In genomic region chr16:14181371-14182050, GRCh38 we compare ENCODE assay signal across 11 cellular contexts.
DNase-seq lines count a peak whose midpoint lies in the region; ATAC-seq and TF ChIP-seq lines count a peak whose summit lies in the region.
"Had no signal": no experiment of that assay in that cellular context is flagged by ENCODE, and none has a peak within 500 bp of the region (broad histone marks: within the 10 kb centered on the region; RNA-seq: fewer than 3 reads in every experiment).

No MANE protein-coding gene starts in this region.

- H3K36me3 ChIP-seq in vagina: no peaks in the 10 kb centered on the region

- H3K27ac ChIP-seq in RWPE1 (no peak overlapping the region), vagina (peak overlapping the region; percentile 11)

- H3K4me1 ChIP-seq in vagina: peaks cover 26% of the 10 kb centered on the region

- no peaks in the 10 kb centered on the region for H3K27me3 ChIP-seq in vagina

- no peak for ATAC-seq in HG03565 (IDR thresholded peaks at IDR 0.05; ENCODE audit: unreplicated experiment)

- no peak overlapping the region for H3K4me3 ChIP-seq in vagina

- POLR2A ChIA-PET in RWPE1 (lab: Yijun Ruan, JAX; ENCODE audit: low non-redundant PET): no interaction called here

- peak; percentile 67 for DNase-seq in SIG-M5 treated with dmso at 0.1 percent for 504 hours (lab: John Stamatoyannopoulos, UW; ENCODE audit: unreplicated experiment)
- DNase-seq in SIG-M5 (lab: John Stamatoyannopoulos, UW): no peak
- DNase-seq in RWPE1 (ENCODE audit: low spot score): peak; percentile 67
- DNase-seq in fibroblast of gingiva (ENCODE audit: low read depth): peak; percentile 93
- DNase-seq in vagina (ENCODE audit: extremely low spot score in 2 of 2): no peak
- DNase-seq in T-helper 9 cell: no peak
- no peak for DNase-seq in OCI-M2 (lab: John Stamatoyannopoulos, UW; ENCODE audit: unreplicated experiment)
- DNase-seq: activated CD4-positive, alpha-beta T cell treated with anti-CD3 and anti-CD28 coated beads for 1 hour; activated gamma-delta T cell; small intestine had no signal

- no peak for TF ChIP-seq POLR2A in vagina (IDR thresholded peaks at IDR 0.05)

- intact Hi-C loops in vagina (cut with DNase I): loop anchor here (10.0 kb wide), 2 partner anchors 107 to 167 kb away; partner anchors contain the start of gene MRTFB

- TF ChIP-seq CTCF in RWPE1 (conservative IDR thresholded peaks at IDR 0.05; ENCODE audit: low read depth): no peak
- no peak for TF ChIP-seq CTCF in vagina (IDR thresholded peaks at IDR 0.05)

- H3K9me3 ChIP-seq in vagina: no peaks in the 10 kb centered on the region

- CTCF ChIA-PET in RWPE1 (lab: Yijun Ruan, JAX): interaction anchor here (0.7 to 1.9 kb wide), 2 partner anchors 66 to 258 kb away, joined by 4 read pairs; no protein-coding TSS in a partner anchor

Comparison
In these comparisons a context has a peak if more than half of its experiments do, and no peak if none do; other contexts are left out.
1. DNase-seq: peak in SIG-M5 treated with dmso at 0.1 percent for 504 hours (single experiment), RWPE1 (single experiment) and fibroblast of gingiva (single experiment); none in SIG-M5 (single experiment), vagina (0 of 2), T-helper 9 cell (single experiment) and OCI-M2 (single experiment).